In genomic region chr4:94451669-94452475, GRCh38 we compare ENCODE assay signal across 8 cellular contexts. TPM values are rescaled to one million over a fixed set of nuclear protein-coding genes. Genes with fewer than 3 reads are reported as not detected.
A peak's percentile ranks its signal among the peaks of the same experiment; 100 is the strongest.
DNase-seq lines count a peak whose midpoint lies in the region; ATAC-seq lines count a peak whose summit lies in the region.

TSS of gene PDLIM5 (plus strand) at chr4:94451942. CDS start at chr4:94455289, 3,347 bp downstream.

- intact Hi-C loops in left colon (cut with DNase I, micrococcal nuclease): no loop called here

- DNase-seq in AML-193 (lab: John Stamatoyannopoulos, UW) (peak; percentile 64 to 77), NCI-H460 (ENCODE audit: extremely low read depth, low read depth) (peak; percentile 87), left colon (peak; percentile 87 to 93)
- DNase-seq in activated CD4-positive, alpha-beta T cell treated with anti-CD3 and anti-CD28 coated beads for 4 hours: peak; percentile 86 to 89
- peak; percentile 88 for DNase-seq in stimulated activated CD4-positive, alpha-beta T cell treated with anti-CD3 and anti-CD28 coated beads, Interleukin-1b, Interleukin-23, amount 100 ng/mL, for 48 hours

- ATAC-seq in GM19025 (IDR thresholded peaks at IDR 0.05; ENCODE audit: low read depth, unreplicated experiment) (peak; percentile 88), HG03280 (IDR thresholded peaks at IDR 0.05; ENCODE audit: unreplicated experiment) (peak; percentile 91), left colon (peak; percentile 79)

- H3K27ac ChIP-seq in cingulate gyrus (ENCODE audit: low read depth, low read length): peak within 1 kb of the TSS; percentile 83

RNA-seq across cellular contexts. Expression of gene PDLIM5, which starts in this region (rescaled TPM):
- 252 and 253 TPM in 2 replicates for total RNA-seq in NCI-H460 (2014; rRNA removed; shearing (Covaris generic))
- polyA plus RNA-seq in NCI-H460 (2014; cell fraction: nucleus; rRNA removed): 66.3 and 84.7 TPM in 2 replicates
- 100 to 1,000 TPM; 148 to 153 TPM for total RNA-seq in left colon

Comparison
In these comparisons a context has a peak if more than half of its experiments do, and no peak if none do; other contexts are left out.
1. Peak in every context shown above with its lines: DNase-seq, ATAC-seq and H3K27ac ChIP-seq.